Comparison of ENCODE assay signal across 8 cellular contexts in the genomic region with DNA sequence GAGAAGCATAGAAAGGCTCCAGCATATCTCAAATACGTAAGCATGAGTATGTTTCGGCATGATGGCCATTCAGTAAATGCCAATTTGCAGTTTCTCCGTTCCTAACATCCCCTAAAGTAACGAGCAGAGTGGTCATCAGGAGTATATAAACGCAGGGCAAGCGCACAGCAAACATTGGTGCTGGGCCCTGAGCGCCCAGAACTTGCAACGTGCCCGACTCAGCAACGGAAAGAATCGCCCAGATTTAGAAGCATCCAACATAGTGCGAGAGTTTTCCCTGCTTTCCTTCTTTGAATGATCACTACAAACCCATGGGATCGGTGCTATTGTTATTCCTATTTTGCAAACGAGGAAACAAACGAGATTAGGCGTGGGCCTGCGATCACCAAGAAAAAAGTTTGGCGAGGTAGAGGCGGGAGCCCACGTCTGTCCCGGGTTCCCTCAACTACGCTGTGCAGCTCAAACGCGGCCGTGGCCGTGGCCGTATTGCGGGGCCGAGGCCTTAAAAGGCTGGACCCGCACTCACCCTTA. TPM values are rescaled to one million over a fixed set of nuclear protein-coding genes. Genes with fewer than 3 reads are reported as not detected.
DNase-seq lines count a peak whose midpoint lies in the region; ATAC-seq and TF ChIP-seq lines count a peak whose summit lies in the region.

No MANE protein-coding gene starts in this region.

- peak overlapping the region; percentile 63 for H3K4me3 ChIP-seq in BJ (ENCODE audit: low read depth, low read length)
- peak overlapping the region; percentile 85 for H3K4me3 ChIP-seq in HUES6 (ENCODE audit: low read depth, low read length)
- H3K4me3 ChIP-seq in lower leg skin (ENCODE audit: low read depth, poor library complexity, severe bottlenecking) = peak overlapping the region; percentile 63

- H3K4me3 Mint-ChIP-seq in MCF 10A (ENCODE audit: unreplicated experiment) (peak overlapping the region; percentile 85), type B pancreatic cell (peak overlapping the region; percentile 98)

- no peak for DNase-seq in BJ (ENCODE audit: low read depth)
- no peak for DNase-seq in MCF 10A (ENCODE audit: unreplicated experiment)
- DNase-seq in lower leg skin (ENCODE audit: low spot score in 2 of 2) = no peak
- no peak for DNase-seq in type B pancreatic cell (ENCODE audit: extremely low spot score, unreplicated experiment)
- DNase-seq in NCI-H524 (lab: John Stamatoyannopoulos, UW) = no peak
- DNase-seq in 8988T = no peak

- H3K27ac Mint-ChIP-seq in MCF 10A (ENCODE audit: low read depth, unreplicated experiment) (peak overlapping the region; percentile 100), type B pancreatic cell (peak overlapping the region; percentile 99)

- intact Hi-C loops in MCF 10A (cut with micrococcal nuclease) (no loop called here), lower leg skin (cut with DNase I; ENCODE audit: low total_unique reads) (no loop called here)

- H3K9me3 ChIP-seq in HUES6 (ENCODE audit: control insufficient read depth, insufficient read depth, low read depth, low read length) = no peaks in the 10 kb centered on the region

- H3K27me3 Mint-ChIP-seq in MCF 10A (ENCODE audit: insufficient read depth, unreplicated experiment) (no peaks in the 10 kb centered on the region), type B pancreatic cell (no peaks in the 10 kb centered on the region)

- H3K27ac ChIP-seq in HUES6 (ENCODE audit: low read depth, low read length) = peak overlapping the region; percentile 99

- H3K27me3 ChIP-seq in BJ (ENCODE audit: control insufficient read depth, insufficient read depth, low read length) = no peaks in the 10 kb centered on the region
- no peaks in the 10 kb centered on the region for H3K27me3 ChIP-seq in HUES6 (ENCODE audit: control insufficient read depth, insufficient read depth, low read length)

- H3K9me3 Mint-ChIP-seq in MCF 10A (ENCODE audit: unreplicated experiment) (no peaks in the 10 kb centered on the region), type B pancreatic cell (no peaks in the 10 kb centered on the region)

- TF ChIP-seq POLR2A in lower leg skin (IDR thresholded peaks at IDR 0.05) = no peak

- POLR2A ChIA-PET in BJ (lab: Charles Lee) = interaction anchor here (0.5 to 0.6 kb wide), 2 partner anchors 10 to 16 kb away, joined by 3 to 9 read pairs; no protein-coding TSS in a partner anchor
- POLR2A ChIA-PET in MCF 10A (lab: Yijun Ruan, JAX) = interaction anchor here (0.6 to 2.6 kb wide), 40 partner anchors 9 to 1186 kb away, joined by 3 to 33 read pairs (median 4); a partner anchor contains a TSS

- CTCF ChIA-PET in BJ (lab: Yijun Ruan, JAX) = interaction anchor here (1.1 to 2.2 kb wide), 6 partner anchors 9 to 209 kb away, joined by 3 to 8 read pairs (median 6); no protein-coding TSS in a partner anchor
- CTCF ChIA-PET in MCF 10A (lab: Yijun Ruan, JAX) = interaction anchor here (0.7 to 4.7 kb wide), 13 partner anchors 9 to 590 kb away, joined by 3 to 36 read pairs (median 3); no protein-coding TSS in a partner anchor

- H3K4me1 Mint-ChIP-seq in MCF 10A (ENCODE audit: insufficient read depth, unreplicated experiment) = peaks cover 22% of the 10 kb centered on the region
- H3K4me1 Mint-ChIP-seq in type B pancreatic cell (ENCODE audit: unreplicated experiment) = peaks cover 23% of the 10 kb centered on the region

- 0% methylated on average over 30 of the region's 30 CpGs for WGBS in lower leg skin, 2 donors

- BruUV-seq in MCF 10A (replicated peaks; lab: Mats Ljungman, UMichigan) = TSS peak; percentile 69

- H3K36me3 Mint-ChIP-seq in MCF 10A (ENCODE audit: insufficient read depth, unreplicated experiment) (peaks cover 62% of the 10 kb centered on the region), type B pancreatic cell (peaks cover 39% of the 10 kb centered on the region)

- peak overlapping the region; percentile 99 for H3K9ac ChIP-seq in HUES6 (ENCODE audit: low read length)

- TF ChIP-seq CTCF in BJ (IDR thresholded peaks at IDR 0.05; ENCODE audit: insufficient read depth, low read depth, low read length) (no peak), MCF 10A (IDR thresholded peaks at IDR 0.05; ENCODE audit: unreplicated experiment) (no peak), lower leg skin (IDR thresholded peaks at IDR 0.05) (no peak), type B pancreatic cell (conservative IDR thresholded peaks at IDR 0.05) (no peak)

- H3K36me3 ChIP-seq in BJ (ENCODE audit: control insufficient read depth, insufficient read depth, low read length) = peaks cover 25% of the 10 kb centered on the region
- H3K36me3 ChIP-seq in HUES6 (ENCODE audit: control insufficient read depth, insufficient read depth, low read length) = peaks cover 54% of the 10 kb centered on the region

- ATAC-seq in GM19467 (IDR thresholded peaks at IDR 0.05; ENCODE audit: unreplicated experiment) = no peak

- H3K4me1 ChIP-seq in HUES6 (ENCODE audit: control insufficient read depth, insufficient read depth, low read length) = peaks cover 15% of the 10 kb centered on the region; the same call in 1 of the 2 replicates

RNA-seq across cellular contexts. Expression of a gene that starts 0.5 kb away (rescaled TPM):
- polyA plus RNA-seq in BJ (2011; rRNA removed) = 2,496 and 3,512 TPM in 2 replicates
- polyA minus RNA-seq in BJ (2011; rRNA and poly(A)+ RNA removed) = 426 and 724 TPM in 2 replicates
- 5,481 and 5,921 TPM in 2 replicates for total RNA-seq in MCF 10A (2022)
- 1,000 to 10,000 TPM; 2,497 to 4,490 (median 3,854) TPM for total RNA-seq in lower leg skin
- 2,469 and 2,543 TPM in 2 replicates for total RNA-seq in type B pancreatic cell (ENCODE audit: low replicate concordance)

RNA-seq across cellular contexts. Expression of a gene that starts 36.3 kb away (rescaled TPM):
- 0.28 and 0.31 TPM in 2 replicates for polyA plus RNA-seq in BJ (2011; rRNA removed)
- polyA minus RNA-seq in BJ (2011; rRNA and poly(A)+ RNA removed) = not detected in 2 replicates
- total RNA-seq in MCF 10A (2022) = not detected in 2 replicates
- total RNA-seq in lower leg skin = 100 to 1,000 TPM; 500 to 762 (median 613) TPM
- total RNA-seq in type B pancreatic cell (ENCODE audit: low replicate concordance) = 24.9 and 37.2 TPM in 2 replicates

RNA-seq across cellular contexts. Expression of a gene that starts 58.9 kb away (rescaled TPM):
- polyA plus RNA-seq in BJ (2011; rRNA removed) = 56.6 and 89.7 TPM in 2 replicates
- polyA minus RNA-seq in BJ (2011; rRNA and poly(A)+ RNA removed) = 65.4 and 72.6 TPM in 2 replicates
- total RNA-seq in MCF 10A (2022) (68.9 and 79.3 TPM in 2 replicates), lower leg skin (100 to 1,000 TPM in 3 of 4 donors, 10 to 100 TPM in 1; 62.9 to 127 (median 115) TPM), type B pancreatic cell (ENCODE audit: low replicate concordance) (96.5 and 101 TPM in 2 replicates)

Comparison
In these comparisons a context has a peak if more than half of its experiments do, and no peak if none do; other contexts are left out.
1. RNA of a gene that starts 36.3 kb away (total RNA-seq): 500 to 762 TPM in lower leg skin and 24.9 to 37.2 TPM in type B pancreatic cell; not detected in MCF 10A; every median in the first group is over 10 times any median in the second.
2. Peak in every context shown above with its lines, with median percentiles within 50 percentile points of each other: H3K4me3 ChIP-seq.